In genomic region chr4:141636077-141636770, GRCh38 we compare ENCODE assay signal across 8 cellular contexts. TPM values are rescaled to one million over a fixed set of nuclear protein-coding genes. Genes with fewer than 3 reads are reported as not detected.
DNase-seq lines count a peak whose midpoint lies in the region; ATAC-seq and TF ChIP-seq lines count a peak whose summit lies in the region.

Gene IL15 (plus strand): TSS chr4:141636583. CDS start chr4:141719465, 82,882 bp downstream.

- ATAC-seq in HG03103 (IDR thresholded peaks at IDR 0.05; ENCODE audit: low read depth, unreplicated experiment), result peak; percentile 47

- peak; percentile 61 for TF ChIP-seq POLR2A in GM18951 (IDR thresholded peaks at IDR 0.05; ENCODE audit: extremely low read depth, insufficient read depth, insufficient read length)

- peak; percentile 85 for DNase-seq in AG08396 (ENCODE audit: low spot score)
- peak; percentile 22 for DNase-seq in SK-N-DZ (ENCODE audit: low spot score)
- peak; percentile 25 for DNase-seq in activated naive CD8-positive, alpha-beta T cell treated with anti-CD3 and anti-CD28 coated beads, Interleukin-2, amount 50 U/mL, for 16 hours (ENCODE audit: low read depth, low spot score)
- DNase-seq in left ventricle myocardium inferior, result peak; percentile 67
- peak; percentile 73 for DNase-seq in retina
- DNase-seq in NCI-H526 treated with DMSO at 0.1 percent for 48 hours (lab: John Stamatoyannopoulos, UW), result no peak

- H3K4me1 ChIP-seq in left ventricle myocardium inferior, result peaks cover 34% of the 10 kb centered on the region

- no peaks in the 10 kb centered on the region for H3K9me3 ChIP-seq in left ventricle myocardium inferior (replicated peaks)

- peak within 1 kb of the TSS; percentile 85 for H3K4me3 ChIP-seq in left ventricle myocardium inferior

- in situ Hi-C loops in GM18951 (cut with MboI; ENCODE audit: low sequenced_read_pairs, unreplicated experiment), result no loop called here

- no peaks in the 10 kb centered on the region for H3K27me3 ChIP-seq in left ventricle myocardium inferior (ENCODE audit: low read depth)

- peak within 1 kb of the TSS; percentile 86 for H3K27ac ChIP-seq in left ventricle myocardium inferior (replicated peaks)

- intact Hi-C loops in left ventricle myocardium inferior (cut with micrococcal nuclease), result no loop called here

- TF ChIP-seq CTCF in left ventricle myocardium inferior (IDR thresholded peaks at IDR 0.05; ENCODE audit: borderline replicate concordance), result no peak

- H3K36me3 ChIP-seq in left ventricle myocardium inferior, result no peaks in the 10 kb centered on the region

RNA-seq across cellular contexts. Expression of gene IL15, which starts in this region (rescaled TPM):
- 0.37 and 0.67 TPM in 2 replicates for polyA plus RNA-seq in SK-N-DZ (2014; cell fraction: cytosol; rRNA removed)
- 0.31 and 0.63 TPM in 2 replicates for polyA plus RNA-seq in SK-N-DZ (2014; cell fraction: nucleus; rRNA removed)
- total RNA-seq in left ventricle myocardium inferior, result 2.2 TPM
